ENCODE assay signal across 1 cellular context in the genomic region with DNA sequence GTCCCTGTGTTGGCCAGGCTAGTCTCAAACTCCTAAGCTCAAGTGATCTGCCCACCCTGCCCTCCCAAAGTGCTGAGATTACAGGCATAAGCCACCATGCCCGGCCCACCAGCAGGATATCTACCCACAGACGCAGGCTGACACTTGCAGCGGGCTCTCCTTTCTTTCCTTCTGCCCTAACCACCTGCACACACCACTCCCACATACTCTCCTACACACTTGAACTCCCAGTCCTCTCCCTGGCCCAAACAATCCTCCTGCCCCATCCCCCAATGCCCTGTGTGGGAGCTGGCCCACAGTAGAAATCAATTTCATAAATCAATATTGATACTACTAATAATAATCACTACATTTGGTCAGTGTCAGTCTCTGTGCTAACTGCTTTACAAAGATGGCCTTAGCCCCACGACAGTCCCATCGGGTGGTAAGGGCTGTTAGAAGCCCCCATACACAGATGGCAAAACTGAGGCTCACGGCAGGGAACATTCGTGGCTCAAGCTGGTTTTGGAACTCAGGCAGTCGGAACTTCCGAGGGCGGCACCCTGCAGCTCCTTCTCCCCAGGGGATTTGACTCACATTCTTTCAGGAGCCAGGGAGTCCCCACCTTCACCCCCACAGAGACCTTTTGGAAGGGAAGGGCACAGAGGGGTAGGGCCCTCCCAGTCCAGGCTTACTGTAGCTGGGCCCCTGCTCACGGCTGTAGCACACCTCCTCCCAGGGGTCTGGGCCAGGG.
TF ChIP-seq lines count a peak whose summit lies in the region.

No MANE protein-coding gene starts in this region.

TF ChIP-seq in HCT116, 20 proteins besides CTCF, POLR2A, EP300 and RAD21 (continued from another document):
- TF ChIP-seq, protein P1, sequence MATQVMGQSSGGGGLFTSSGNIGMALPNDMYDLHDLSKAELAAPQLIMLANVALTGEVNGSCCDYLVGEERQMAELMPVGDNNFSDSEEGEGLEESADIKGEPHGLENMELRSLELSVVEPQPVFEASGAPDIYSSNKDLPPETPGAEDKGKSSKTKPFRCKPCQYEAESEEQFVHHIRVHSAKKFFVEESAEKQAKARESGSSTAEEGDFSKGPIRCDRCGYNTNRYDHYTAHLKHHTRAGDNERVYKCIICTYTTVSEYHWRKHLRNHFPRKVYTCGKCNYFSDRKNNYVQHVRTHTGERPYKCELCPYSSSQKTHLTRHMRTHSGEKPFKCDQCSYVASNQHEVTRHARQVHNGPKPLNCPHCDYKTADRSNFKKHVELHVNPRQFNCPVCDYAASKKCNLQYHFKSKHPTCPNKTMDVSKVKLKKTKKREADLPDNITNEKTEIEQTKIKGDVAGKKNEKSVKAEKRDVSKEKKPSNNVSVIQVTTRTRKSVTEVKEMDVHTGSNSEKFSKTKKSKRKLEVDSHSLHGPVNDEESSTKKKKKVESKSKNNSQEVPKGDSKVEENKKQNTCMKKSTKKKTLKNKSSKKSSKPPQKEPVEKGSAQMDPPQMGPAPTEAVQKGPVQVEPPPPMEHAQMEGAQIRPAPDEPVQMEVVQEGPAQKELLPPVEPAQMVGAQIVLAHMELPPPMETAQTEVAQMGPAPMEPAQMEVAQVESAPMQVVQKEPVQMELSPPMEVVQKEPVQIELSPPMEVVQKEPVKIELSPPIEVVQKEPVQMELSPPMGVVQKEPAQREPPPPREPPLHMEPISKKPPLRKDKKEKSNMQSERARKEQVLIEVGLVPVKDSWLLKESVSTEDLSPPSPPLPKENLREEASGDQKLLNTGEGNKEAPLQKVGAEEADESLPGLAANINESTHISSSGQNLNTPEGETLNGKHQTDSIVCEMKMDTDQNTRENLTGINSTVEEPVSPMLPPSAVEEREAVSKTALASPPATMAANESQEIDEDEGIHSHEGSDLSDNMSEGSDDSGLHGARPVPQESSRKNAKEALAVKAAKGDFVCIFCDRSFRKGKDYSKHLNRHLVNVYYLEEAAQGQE (IDR thresholded peaks at IDR 0.05; ENCODE audit: low read depth) = no peak
- TF ChIP-seq SP1 (IDR thresholded peaks at IDR 0.05; ENCODE audit: low read depth) (no peak), ZFX (IDR thresholded peaks at IDR 0.05) (no peak), YY1 (IDR thresholded peaks at IDR 0.05; ENCODE audit: extremely low read depth, insufficient replicate concordance, low read depth, low read length) (no peak), SIN3A (IDR thresholded peaks at IDR 0.05; ENCODE audit: low read depth) (no peak), EZH2phosphoT487 (IDR thresholded peaks at IDR 0.05; ENCODE audit: borderline replicate concordance) (no peak), POLR2AphosphoS5 (IDR thresholded peaks at IDR 0.05; ENCODE audit: low read depth, low read length) (no peak), CBX3 (IDR thresholded peaks at IDR 0.05; ENCODE audit: low read depth) (no peak), ZNF274 (IDR thresholded peaks at IDR 0.05; ENCODE audit: low read depth, low read length) (no peak), JUND (IDR thresholded peaks at IDR 0.05) (no peak), ZBTB33 (IDR thresholded peaks at IDR 0.05; ENCODE audit: extremely low read depth, insufficient replicate concordance, low read length) (no peak), SRF (IDR thresholded peaks at IDR 0.05; ENCODE audit: low read depth) (no peak), EZH2 (IDR thresholded peaks at IDR 0.05) (no peak)
- TF ChIP-seq, protein P2, sequence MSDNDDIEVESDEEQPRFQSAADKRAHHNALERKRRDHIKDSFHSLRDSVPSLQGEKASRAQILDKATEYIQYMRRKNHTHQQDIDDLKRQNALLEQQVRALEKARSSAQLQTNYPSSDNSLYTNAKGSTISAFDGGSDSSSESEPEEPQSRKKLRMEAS (IDR thresholded peaks at IDR 0.05) = no peak
